Comparison of ENCODE assay signal across 11 cellular contexts in genomic region chr12:56836317-56836716, GRCh38.
DNase-seq lines count a peak whose midpoint lies in the region; ATAC-seq lines count a peak whose summit lies in the region.
"Had no signal": no experiment of that assay in that cellular context is flagged by ENCODE, and none has a peak within 500 bp of the region (broad histone marks: within the 10 kb centered on the region; RNA-seq: fewer than 3 reads in every experiment).

No MANE protein-coding gene starts in this region.

- 6 to 9% methylated on average over 3 of the region's 3 CpGs for WGBS in GM23248 (ENCODE audit: low coverage in 1 of 2, low lambda C conversion rate in 2 of 2, missing lambda C conversion rate in 2 of 2), 2 experiments
- WGBS in trophoblast cell (ENCODE audit: extremely low coverage, insufficient coverage, insufficient read length) = no CpG with 5 or more reads among the region's 3 CpGs

- no peak overlapping the region for H4K8ac ChIP-seq in trophoblast cell (ENCODE audit: low read depth, low read length)

- H3K4me1 ChIP-seq in GM23248 (ENCODE audit: insufficient read depth) = peaks cover 16% of the 10 kb centered on the region
- peaks cover 3 to 7% of the 10 kb centered on the region in 2 experiments for H3K4me1 ChIP-seq in trophoblast cell (ENCODE audit: control insufficient read depth in 1 of 2, insufficient read depth in 2 of 2, low read length in 2 of 2)

- H2AK5ac ChIP-seq in trophoblast cell (ENCODE audit: low read length) = no peak overlapping the region

- H4K12ac ChIP-seq in trophoblast cell (ENCODE audit: low read depth, low read length) = no peak overlapping the region

- no peak overlapping the region for H2BK120ac ChIP-seq in trophoblast cell (ENCODE audit: insufficient read depth, low read length, poor library complexity)

- no peak overlapping the region for H3K18ac ChIP-seq in trophoblast cell (ENCODE audit: low read length)

- no peaks in the 10 kb centered on the region for H3K79me1 ChIP-seq in trophoblast cell (ENCODE audit: low read length)

- peak overlapping the region; percentile 66 for H3K4me2 ChIP-seq in GM23248 (ENCODE audit: unreplicated experiment)
- no peak overlapping the region for H3K4me2 ChIP-seq in trophoblast cell (ENCODE audit: low read length)

- no peaks in the 10 kb centered on the region for H3K9me3 ChIP-seq in GM23248 (ENCODE audit: low read depth)
- no peaks in the 10 kb centered on the region for H3K9me3 ChIP-seq in trophoblast cell (ENCODE audit: insufficient read depth, low read depth, low read length)

- H4K91ac ChIP-seq in trophoblast cell (ENCODE audit: low read depth, low read length) = no peak overlapping the region

- in situ Hi-C loops in GM23248 (cut with MboI) = no loop called here

- H3K9ac ChIP-seq in GM23248 = no peak overlapping the region
- H3K9ac ChIP-seq in trophoblast cell (ENCODE audit: low read length) = no peak overlapping the region

- H3K36me3 ChIP-seq in GM23248 (ENCODE audit: low read depth) (no peaks in the 10 kb centered on the region), trophoblast cell (ENCODE audit: control insufficient read depth in 1 of 2, insufficient read depth in 2 of 2, low read length in 2 of 2) (no peaks in the 10 kb centered on the region)

- H3K27ac ChIP-seq in GM23248 (0 out of 2 replicates have a peak overlapping the region, but pooled peaks have one; percentile 46), trophoblast cell (ENCODE audit: low read depth, low read length) (no peak overlapping the region)

- H3K27me3 ChIP-seq in GM23248 (replicated peaks; ENCODE audit: insufficient read depth) = peaks cover 7% of the 10 kb centered on the region; the same call in 1 of the 2 replicates
- no peaks in the 10 kb centered on the region for H3K27me3 ChIP-seq in trophoblast cell (ENCODE audit: insufficient read depth, low read length)

- H3K23ac ChIP-seq in trophoblast cell (ENCODE audit: low read length) = no peak overlapping the region

- H3K4me3 ChIP-seq in GM23248 (peak overlapping the region; percentile 47), trophoblast cell (ENCODE audit: low read depth, low read length) (no peak overlapping the region)

- H2AFZ ChIP-seq in GM23248 (0 out of 2 replicates have a peak overlapping the region, but pooled peaks have one; percentile 17), trophoblast cell (ENCODE audit: insufficient read depth, low read length, poor library complexity) (no peak overlapping the region)

- H3K79me2 ChIP-seq in GM23248 (ENCODE audit: insufficient read depth) (no peaks in the 10 kb centered on the region), trophoblast cell (ENCODE audit: control insufficient read depth, insufficient read depth, low read length, poor library complexity) (no peaks in the 10 kb centered on the region)

- peaks cover 10% of the 10 kb centered on the region; the same call in 1 of the 2 replicates for H3F3A ChIP-seq in GM23248 (ENCODE audit: insufficient read depth)

- H2BK12ac ChIP-seq in trophoblast cell (ENCODE audit: low read length) = no peak overlapping the region

- DNase-seq in GM23248 (peak; percentile 82), NCI-H446 treated with DMSO at 0.1 percent for 48 hours (lab: John Stamatoyannopoulos, UW) (peak; percentile 29), fibroblast of gingiva (ENCODE audit: low read depth) (peak; percentile 26), trophoblast cell (peak; percentile 28 to 60), cerebellar cortex (ENCODE audit: low spot score) (no peak)
- DNase-seq: activated CD4-positive, alpha-beta T cell treated with anti-CD3 and anti-CD28 coated beads for 1 hour; caudate nucleus; GOT3 had no signal

- H3K14ac ChIP-seq in trophoblast cell (ENCODE audit: low read length) = no peak overlapping the region

- no peaks in the 10 kb centered on the region for H3K9me2 ChIP-seq in GM23248 (ENCODE audit: insufficient read depth)

- ATAC-seq in HG02678 (IDR thresholded peaks at IDR 0.05; ENCODE audit: unreplicated experiment) (no peak), GM18858 (IDR thresholded peaks at IDR 0.05; ENCODE audit: unreplicated experiment) (no peak)
- ATAC-seq: HepG2 had no signal

- no peak overlapping the region for H3K4ac ChIP-seq in trophoblast cell (ENCODE audit: low read depth, low read length)

- no peaks in the 10 kb centered on the region for H4K20me1 ChIP-seq in GM23248 (ENCODE audit: insufficient read depth)

- H2BK5ac ChIP-seq in trophoblast cell (ENCODE audit: low read depth, low read length, poor library complexity) = no peak overlapping the region
